ENCODE assay signal across 1 cellular context in genomic region chr12:46371718-46372130, GRCh38.
A peak's percentile ranks its signal among the peaks of the same experiment; 100 is the strongest.
TF ChIP-seq lines count a peak whose summit lies in the region.

No MANE protein-coding gene starts in this region.

TF ChIP-seq in HepG2, 621 proteins besides CTCF, POLR2A, EP300 and RAD21 (continued from another document and continues in another):
- TF ChIP-seq RNF219 (CRISPR knock-in tag; IDR thresholded peaks at IDR 0.05) (peak; percentile 90; the same call in 1 of the 2 replicates), PLSCR1 (CRISPR knock-in tag; IDR thresholded peaks at IDR 0.05; ENCODE audit: borderline replicate concordance) (no peak), ZNF878 (CRISPR knock-in tag; IDR thresholded peaks at IDR 0.05) (peak; percentile 7; the same call in 1 of the 2 replicates), HNRNPL (IDR thresholded peaks at IDR 0.05; ENCODE audit: low read depth, low read length) (peak; percentile 95), KDM5B (CRISPR knock-in tag; IDR thresholded peaks at IDR 0.05; ENCODE audit: borderline replicate concordance) (0 out of 2 replicates have a peak, but pooled peaks have one; percentile 34), ZNF432 (CRISPR knock-in tag; IDR thresholded peaks at IDR 0.05; ENCODE audit: borderline replicate concordance) (peak; percentile 11; the same call in 1 of the 2 replicates), ARNT2 (CRISPR knock-in tag; IDR thresholded peaks at IDR 0.05; ENCODE audit: low read depth) (peak; percentile 3; the same call in 1 of the 2 replicates), ETV6 (CRISPR knock-in tag; conservative IDR thresholded peaks at IDR 0.05) (no peak), ZBTB20 (CRISPR knock-in tag; IDR thresholded peaks at IDR 0.05; ENCODE audit: borderline replicate concordance, low read depth) (peak; percentile 8; the same call in 1 of the 2 replicates), UBTF (CRISPR knock-in tag; IDR thresholded peaks at IDR 0.05) (peak; percentile 83), PBX3 (CRISPR knock-in tag; IDR thresholded peaks at IDR 0.05; ENCODE audit: borderline replicate concordance) (0 out of 2 replicates have a peak, but pooled peaks have one; percentile 48), MAF1 (CRISPR knock-in tag; IDR thresholded peaks at IDR 0.05; ENCODE audit: borderline replicate concordance) (no peak), TCF7 (IDR thresholded peaks at IDR 0.05; ENCODE audit: low read depth) (peak; percentile 3; the same call in 1 of the 2 replicates), ETV5 (CRISPR knock-in tag; IDR thresholded peaks at IDR 0.05; ENCODE audit: borderline replicate concordance) (peak; percentile 42), ZNF563 (CRISPR knock-in tag; IDR thresholded peaks at IDR 0.05) (peak; percentile 51; the same call in 1 of the 2 replicates), CREM (IDR thresholded peaks at IDR 0.05) (peak; percentile 32; the same call in 1 of the 2 replicates), CREM (CRISPR knock-in tag; IDR thresholded peaks at IDR 0.05) (no peak), TAF1 (CRISPR knock-in tag; IDR thresholded peaks at IDR 0.05) (peak; percentile 33; the same call in 1 of the 2 replicates), TEF (CRISPR knock-in tag; IDR thresholded peaks at IDR 0.05) (0 out of 2 replicates have a peak, but pooled peaks have one; percentile 26), AGO2 (optimal IDR thresholded peaks at IDR 0.05; ENCODE audit: low read depth, low read length) (peak; percentile 100), ZC3H13 (CRISPR knock-in tag; IDR thresholded peaks at IDR 0.05) (peak; percentile 82), FIP1L1 (IDR thresholded peaks at IDR 0.05; ENCODE audit: borderline replicate concordance, insufficient read depth, low read depth, low read length) (peak; percentile 89), BRD4 (CRISPR knock-in tag; IDR thresholded peaks at IDR 0.05) (0 out of 2 replicates have a peak, but pooled peaks have one; percentile 2), TOE1 (CRISPR knock-in tag; IDR thresholded peaks at IDR 0.05) (0 out of 2 replicates have a peak, but pooled peaks have one; percentile 6), IRF2 (CRISPR knock-in tag; IDR thresholded peaks at IDR 0.05) (0 out of 2 replicates have a peak, but pooled peaks have one; percentile 9), POLR2AphosphoS5 (IDR thresholded peaks at IDR 0.05; ENCODE audit: low read depth, low read length) (peak; percentile 2; the same call in 1 of the 2 replicates), ZNF34 (CRISPR knock-in tag; IDR thresholded peaks at IDR 0.05; ENCODE audit: borderline replicate concordance) (no peak; the same call in 1 of the 2 replicates), KIAA2018 (CRISPR knock-in tag; IDR thresholded peaks at IDR 0.05; ENCODE audit: borderline replicate concordance) (no peak), DMTF1 (CRISPR knock-in tag; IDR thresholded peaks at IDR 0.05) (0 out of 2 replicates have a peak, but pooled peaks have one; percentile 3), ZNF746 (CRISPR knock-in tag; IDR thresholded peaks at IDR 0.05) (peak; percentile 38; the same call in 1 of the 2 replicates), NONO (IDR thresholded peaks at IDR 0.05) (no peak), NONO (CRISPR knock-in tag; conservative IDR thresholded peaks at IDR 0.05) (0 out of 2 replicates have a peak, but pooled peaks have one; percentile 15), RFXANK (CRISPR knock-in tag; IDR thresholded peaks at IDR 0.05) (no peak), SKIL (CRISPR knock-in tag; IDR thresholded peaks at IDR 0.05; ENCODE audit: borderline replicate concordance) (0 out of 2 replicates have a peak, but pooled peaks have one; percentile 48), RBM39 (IDR thresholded peaks at IDR 0.05; ENCODE audit: low read depth, low read length, poor library complexity, severe bottlenecking) (peak; percentile 55), AGO1 (IDR thresholded peaks at IDR 0.05; ENCODE audit: low read depth, low read length, poor library complexity, severe bottlenecking) (peak; percentile 65), ZNF605 (CRISPR knock-in tag; IDR thresholded peaks at IDR 0.05) (no peak)
